Comparison of ENCODE assay signal across 8 cellular contexts in genomic region chr11:134033696-134034491, GRCh38. TPM values are rescaled to one million over a fixed set of nuclear protein-coding genes. Genes with fewer than 3 reads are reported as not detected.
DNase-seq lines count a peak whose midpoint lies in the region; ATAC-seq and TF ChIP-seq lines count a peak whose summit lies in the region.

No MANE protein-coding gene starts in this region.

- H3K36me3 Mint-ChIP-seq in activated B cell treated with CpG ODN at 0.5 μM for 24 hours (ENCODE audit: low read depth) = no peaks in the 10 kb centered on the region

- in situ Hi-C loops in G401 (cut with HindIII; ENCODE audit: low sequenced_read_pairs) = no loop called here

- peak overlapping the region; percentile 80 for H3K4me2 ChIP-seq in skeletal muscle satellite cell (ENCODE audit: low read length)

- peak overlapping the region; percentile 46 for H3K4me3 ChIP-seq in skeletal muscle satellite cell (ENCODE audit: low read length)

- intact Hi-C loops in activated B cell treated with CpG ODN at 0.5 μM for 24 hours (cut with micrococcal nuclease) = no loop called here

- H3K27me3 ChIP-seq in skeletal muscle satellite cell (ENCODE audit: control insufficient read depth, insufficient read depth, low read length) = peaks cover 7% of the 10 kb centered on the region

- peaks cover 18% of the 10 kb centered on the region for H3K4me1 Mint-ChIP-seq in activated B cell treated with CpG ODN at 0.5 μM for 24 hours

- CTCF ChIA-PET in activated B cell treated with CpG ODN at 0.5 μM for 24 hours (lab: Charles Lee) = interaction anchor here (1.9 kb wide), 1 partner anchor 16 kb away, joined by 7 read pairs; no protein-coding TSS in a partner anchor

- H3K27ac ChIP-seq in caudate nucleus (ENCODE audit: low read depth, low read length) = peak overlapping the region; percentile 83

- H3K9ac ChIP-seq in skeletal muscle satellite cell (ENCODE audit: low read depth, low read length) = no peak overlapping the region

- peak overlapping the region; percentile 4 for H3K4me3 Mint-ChIP-seq in activated B cell treated with CpG ODN at 0.5 μM for 24 hours

- peak; percentile 62 for ATAC-seq in HG02852 (IDR thresholded peaks at IDR 0.05; ENCODE audit: unreplicated experiment)
- ATAC-seq in activated B cell treated with CpG ODN at 0.5 μM for 24 hours (ENCODE audit: low read depth) = peak; percentile 67
- ATAC-seq in GM19324 (IDR thresholded peaks at IDR 0.05; ENCODE audit: low FRiP score, unreplicated experiment) = no peak

- H3K27ac Mint-ChIP-seq in activated B cell treated with CpG ODN at 0.5 μM for 24 hours = no peak overlapping the region

- POLR2A ChIA-PET in activated B cell treated with CpG ODN at 0.5 μM for 24 hours (lab: Charles Lee) = interaction anchor here (0.5 kb wide), 1 partner anchor 554 kb away, joined by 3 read pairs; no protein-coding TSS in a partner anchor

- H3K36me3 ChIP-seq in skeletal muscle satellite cell (ENCODE audit: insufficient read depth, low read length) = no peaks in the 10 kb centered on the region

- no peaks in the 10 kb centered on the region for H3K9me3 ChIP-seq in skeletal muscle satellite cell (replicated peaks; ENCODE audit: low read length)

- H3K9me3 Mint-ChIP-seq in activated B cell treated with CpG ODN at 0.5 μM for 24 hours = no peaks in the 10 kb centered on the region

- H3K27me3 Mint-ChIP-seq in activated B cell treated with CpG ODN at 0.5 μM for 24 hours = peaks cover 34% of the 10 kb centered on the region

- DNase-seq in G401 (ENCODE audit: low spot score) = peak; percentile 97
- peak; percentile 97 for DNase-seq in NCI-H2029 treated with DMSO at 0.1 percent for 48 hours (lab: John Stamatoyannopoulos, UW)
- no peak for DNase-seq in activated B cell treated with CpG ODN at 0.5 μM for 24 hours
- DNase-seq in caudate nucleus (lab: John Stamatoyannopoulos, UW) = peak in 56 of 61 donors; percentile 16 to 92 (median 70)
- peak; percentile 90 for DNase-seq in iPS-NIHi7 (ENCODE audit: extremely low spot score)

- no peak for TF ChIP-seq CTCF in activated B cell treated with CpG ODN at 0.5 μM for 24 hours (IDR thresholded peaks at IDR 0.05)

- H3K4me1 ChIP-seq in skeletal muscle satellite cell (ENCODE audit: control insufficient read depth, insufficient read depth, low read length) = peaks cover 40% of the 10 kb centered on the region

RNA-seq across cellular contexts. Expression of gene JAM3, which starts 35.0 kb away (rescaled TPM):
- total RNA-seq in G401 (2014; rRNA removed; shearing (Covaris generic)) = 35.9 and 41.8 TPM in 2 replicates
- 16.2 and 17.6 TPM in 2 replicates for total RNA-seq in activated B cell treated with CpG ODN at 0.5 μM for 24 hours
- 59.1 and 62.3 TPM in 2 replicates for total RNA-seq in skeletal muscle satellite cell (2012; rRNA removed)
